Comparison of ENCODE assay signal across 19 cellular contexts in the genomic region with DNA sequence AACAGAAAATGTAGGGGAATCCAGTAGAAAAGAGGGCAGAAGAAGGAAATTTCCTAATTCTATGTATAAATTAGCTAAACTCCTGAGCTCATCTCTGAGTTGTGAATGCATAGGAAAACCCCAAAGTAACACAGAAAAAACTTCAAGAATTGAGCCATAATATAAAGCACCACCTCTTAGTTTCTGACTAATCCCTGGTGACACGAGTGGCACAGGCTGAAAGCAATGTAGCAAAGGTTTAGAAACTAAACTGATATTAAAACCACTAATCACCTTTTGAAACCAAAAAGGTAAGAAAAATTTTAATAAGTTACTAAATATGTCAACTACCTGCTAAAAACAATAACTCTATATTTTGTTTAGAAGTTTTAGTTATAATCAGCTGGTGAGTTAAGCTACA.
A peak's percentile ranks its signal among the peaks of the same experiment; 100 is the strongest.
DNase-seq lines count a peak whose midpoint lies in the region; ATAC-seq and TF ChIP-seq lines count a peak whose summit lies in the region.
"Had no signal": no experiment of that assay in that cellular context is flagged by ENCODE, and none has a peak within 500 bp of the region (broad histone marks: within the 10 kb centered on the region; RNA-seq: fewer than 3 reads in every experiment).

No MANE protein-coding gene starts in this region.

- H2AFZ ChIP-seq in osteoblast (ENCODE audit: low read length) = no peak overlapping the region

- H3K4me1 ChIP-seq in osteoblast (ENCODE audit: insufficient read depth, low read length) (peaks cover 31% of the 10 kb centered on the region), vagina (no peaks in the 10 kb centered on the region)
- H3K4me1 ChIP-seq: lower lobe of right lung, upper lobe of left lung had no signal

- peak overlapping the region; percentile 64 for H3K27ac Mint-ChIP-seq in activated CD8-positive, alpha-beta memory T cell treated with anti-CD3 and anti-CD28 coated beads, Interleukin-2, amount 10 ng/mL, durations not matched to agents 7 days and 5 days
- H3K27ac Mint-ChIP-seq: activated naive CD4-positive, alpha-beta T cell treated with anti-CD3 and anti-CD28 coated beads, Interleukin-2, amount 50 U/mL, for 72 hours had no signal

- no peaks in the 10 kb centered on the region for H3K79me2 ChIP-seq in osteoblast (ENCODE audit: insufficient read depth, low read length)

- intact Hi-C loops in vagina (cut with DNase I) = no loop called here

- H3K27ac ChIP-seq in osteoblast (ENCODE audit: low read depth, low read length) (peak overlapping the region; percentile 76), vagina (no peak overlapping the region)
- H3K27ac ChIP-seq: lower lobe of right lung, neutrophil, upper lobe of left lung had no signal

- ATAC-seq in activated CD8-positive, alpha-beta memory T cell treated with anti-CD3 and anti-CD28 coated beads, Interleukin-2, amount 10 ng/mL, durations not matched to agents 7 days and 5 days = no peak
- ATAC-seq in HG02588 (IDR thresholded peaks at IDR 0.05; ENCODE audit: unreplicated experiment) (peak; percentile 60), HG03457 (IDR thresholded peaks at IDR 0.05; ENCODE audit: unreplicated experiment) (peak; percentile 56), left lobe of liver (no peak)
- ATAC-seq: activated naive CD4-positive, alpha-beta T cell treated with anti-CD3 and anti-CD28 coated beads, Interleukin-2, amount 50 U/mL, for 72 hours; esophagus mucosa; lower lobe of right lung; Right ventricle myocardium inferior had no signal

- no peak for TF ChIP-seq CTCF in osteoblast (IDR thresholded peaks at IDR 0.05; ENCODE audit: extremely low read depth, low read depth, low read length)
- no peak for TF ChIP-seq CTCF in vagina (IDR thresholded peaks at IDR 0.05)

- H3K9me3 ChIP-seq in osteoblast (ENCODE audit: low read depth, low read length) (no peaks in the 10 kb centered on the region), vagina (no peaks in the 10 kb centered on the region)
- H3K9me3 ChIP-seq: lower lobe of right lung, neutrophil, upper lobe of left lung had no signal

- H3K36me3 Mint-ChIP-seq in activated CD8-positive, alpha-beta memory T cell treated with anti-CD3 and anti-CD28 coated beads, Interleukin-2, amount 10 ng/mL, durations not matched to agents 7 days and 5 days = peaks cover 15% of the 10 kb centered on the region
- H3K36me3 Mint-ChIP-seq: activated naive CD4-positive, alpha-beta T cell treated with anti-CD3 and anti-CD28 coated beads, Interleukin-2, amount 50 U/mL, for 72 hours had no signal

- peaks cover 26% of the 10 kb centered on the region for H3K4me1 Mint-ChIP-seq in activated CD8-positive, alpha-beta memory T cell treated with anti-CD3 and anti-CD28 coated beads, Interleukin-2, amount 10 ng/mL, durations not matched to agents 7 days and 5 days

- no peak for TF ChIP-seq POLR2A in vagina (IDR thresholded peaks at IDR 0.05)

- no peaks in the 10 kb centered on the region for H3K27me3 ChIP-seq in osteoblast (ENCODE audit: insufficient read depth, low read length)
- H3K27me3 ChIP-seq in vagina = no peaks in the 10 kb centered on the region
- H3K27me3 ChIP-seq: neutrophil, upper lobe of left lung had no signal

- H3K27me3 Mint-ChIP-seq in activated CD8-positive, alpha-beta memory T cell treated with anti-CD3 and anti-CD28 coated beads, Interleukin-2, amount 10 ng/mL, durations not matched to agents 7 days and 5 days = peaks cover 4% of the 10 kb centered on the region

- H3K4me3 ChIP-seq in osteoblast (ENCODE audit: insufficient read depth, low read length) (no peak overlapping the region), vagina (no peak overlapping the region)
- H3K4me3 ChIP-seq: lower lobe of right lung, upper lobe of left lung had no signal

- peaks cover 4% of the 10 kb centered on the region for H3K9me3 Mint-ChIP-seq in activated CD8-positive, alpha-beta memory T cell treated with anti-CD3 and anti-CD28 coated beads, Interleukin-2, amount 10 ng/mL, durations not matched to agents 7 days and 5 days (ENCODE audit: low read depth)
- H3K9me3 Mint-ChIP-seq: activated naive CD4-positive, alpha-beta T cell treated with anti-CD3 and anti-CD28 coated beads, Interleukin-2, amount 50 U/mL, for 72 hours had no signal

- no peaks in the 10 kb centered on the region for H3K36me3 ChIP-seq in osteoblast (ENCODE audit: insufficient read depth, low read length)
- no peaks in the 10 kb centered on the region for H3K36me3 ChIP-seq in vagina
- H3K36me3 ChIP-seq: lower lobe of right lung, neutrophil, upper lobe of left lung had no signal

- H3K4me2 ChIP-seq in osteoblast (ENCODE audit: insufficient read depth, low read length) = no peak overlapping the region

- CTCF ChIA-PET in activated CD8-positive, alpha-beta memory T cell treated with anti-CD3 and anti-CD28 coated beads, Interleukin-2, amount 10 ng/mL, durations not matched to agents 7 days and 5 days (lab: Charles Lee) = no interaction called here

- no peak overlapping the region for H3K4me3 Mint-ChIP-seq in activated CD8-positive, alpha-beta memory T cell treated with anti-CD3 and anti-CD28 coated beads, Interleukin-2, amount 10 ng/mL, durations not matched to agents 7 days and 5 days

- DNase-seq in activated CD8-positive, alpha-beta memory T cell treated with anti-CD3 and anti-CD28 coated beads, Interleukin-2, amount 10 ng/mL, durations not matched to agents 7 days and 5 days = no peak
- no peak for DNase-seq in activated CD8-positive, alpha-beta memory T cell treated with anti-CD3 and anti-CD28 coated beads for 24 hours
- DNase-seq in osteoblast (ENCODE audit: insufficient read length, low spot score, missing footprints) (no peak), mucosa of gallbladder (ENCODE audit: low spot score) (no peak), vagina (ENCODE audit: extremely low spot score in 2 of 2) (no peak), left lobe of liver (ENCODE audit: low spot score) (no peak)
- DNase-seq: COR-L47; hippocampal formation; lower lobe of right lung; NCI-H146; NCI-H774; stimulated activated CD4-positive, alpha-beta T cell treated with anti-CD3 and anti-CD28 coated beads, Interleukin-12 subunit alpha, Interleukin-12 subunit beta, amount 100 ng/mL, for 4 hours; upper lobe of left lung had no signal

- no peaks in the 10 kb centered on the region for H4K20me1 ChIP-seq in osteoblast (ENCODE audit: insufficient read depth, low read length)

Comparison
In these comparisons a context has a peak if more than half of its experiments do, and no peak if none do; other contexts are left out.
1. ATAC-seq: peak in HG02588 (single experiment) and HG03457 (single experiment); none in activated CD8-positive, alpha-beta memory T cell treated with anti-CD3 and anti-CD28 coated beads, Interleukin-2, amount 10 ng/mL, durations not matched to agents 7 days and 5 days (single experiment) and left lobe of liver (single experiment).